ENCODE assay signal across 20 cellular contexts in genomic region chr6:114049367-114049966, GRCh38.
DNase-seq lines count a peak whose midpoint lies in the region; ATAC-seq, FAIRE-seq and TF ChIP-seq lines count a peak whose summit lies in the region.
"Had no signal": no experiment of that assay in that cellular context is flagged by ENCODE, and none has a peak within 500 bp of the region (broad histone marks: within the 10 kb centered on the region; RNA-seq: fewer than 3 reads in every experiment).

No MANE protein-coding gene starts in this region.

- no peak for TF ChIP-seq RAD21 in HepG2 (CRISPR knock-in tag; IDR thresholded peaks at IDR 0.05)

- no peaks in the 10 kb centered on the region for H4K20me1 ChIP-seq in HepG2 (ENCODE audit: insufficient read depth, low read length)

- FAIRE-seq in HepG2 (lab: Jason Lieb, UNC): no peak

- TSS peak; percentile 74 for BruUV-seq in HepG2 (replicated peaks; lab: Mats Ljungman, UMichigan)

- no peaks in the 10 kb centered on the region for H3K36me3 ChIP-seq in HepG2 (replicated peaks in 1 of 2; ENCODE audit: control insufficient read depth in 1 of 2, insufficient read depth in 2 of 2, low read length in 2 of 2)
- no peaks in the 10 kb centered on the region for H3K36me3 ChIP-seq in right lobe of liver
- H3K36me3 ChIP-seq: brain microvascular endothelial cell, neural progenitor cell, tibial nerve had no signal

- peak overlapping the region; percentile 66 for H3K4me2 ChIP-seq in HepG2 (ENCODE audit: low read depth, low read length)
- H3K4me2 ChIP-seq: neural progenitor cell had no signal

- peak; percentile 93 for ATAC-seq in HepG2
- no peak for ATAC-seq in right lobe of liver
- ATAC-seq in omental fat pad (ENCODE audit: low FRiP score): no peak
- ATAC-seq: activated T-cell treated with anti-CD3 and anti-CD28 coated beads, Interleukin-2, amount 50 U/mL, for 4 hours had no signal

- peak overlapping the region; percentile 15 for H2AFZ ChIP-seq in HepG2 (ENCODE audit: low read length)
- H2AFZ ChIP-seq: neural progenitor cell had no signal

- H3K4me3 ChIP-seq in HepG2 (replicated peaks in 1 of 3; ENCODE audit: insufficient read depth in 1 of 3, low read depth in 2 of 3, low read length in 3 of 3): no peak overlapping the region; a peak in 1 of 6 replicates
- no peak overlapping the region for H3K4me3 ChIP-seq in right lobe of liver
- H3K4me3 ChIP-seq in lower leg skin (ENCODE audit: low read depth, poor library complexity, severe bottlenecking): no peak overlapping the region
- H3K4me3 ChIP-seq: dorsolateral prefrontal cortex, neural progenitor cell, tibial nerve had no signal

- H3K9me3 ChIP-seq in HepG2 (ENCODE audit: low read length) (peaks cover 7% of the 10 kb centered on the region; the same call in 1 of the 2 replicates), right lobe of liver (no peaks in the 10 kb centered on the region)

- CTCF ChIA-PET in HepG2 (lab: Yijun Ruan, JAX; ENCODE audit: low intra/inter-chr PET ratio, low total read pairs): no interaction called here

- in situ Hi-C loops in HepG2 (cut with HindIII; ENCODE audit: extremely low pct_ligation_motif_present, low pct_unique_long_range_greater_than_20kb): no loop called here

- TF ChIP-seq CTCF in HepG2 (CRISPR knock-in tag; IDR thresholded peaks at IDR 0.05): no peak
- TF ChIP-seq CTCF in right lobe of liver (IDR thresholded peaks at IDR 0.05): no peak
- no peak for TF ChIP-seq CTCF in omental fat pad (IDR thresholded peaks at IDR 0.05)
- TF ChIP-seq CTCF in lower leg skin (IDR thresholded peaks at IDR 0.05): no peak

- POLR2A ChIA-PET in HepG2 (lab: Yijun Ruan, JAX): no interaction called here

- H3K27ac ChIP-seq in HepG2 (ENCODE audit: extremely low read length, insufficient read depth, low read length) (no peak overlapping the region), right lobe of liver (no peak overlapping the region)
- H3K27ac ChIP-seq: brain microvascular endothelial cell, dorsolateral prefrontal cortex, neural progenitor cell, tibial nerve had no signal

- WGBS in HepG2 (ENCODE audit: low lambda C conversion rate): 3% methylated on average over 2 of the region's 2 CpGs
- WGBS in right lobe of liver (ENCODE audit: insufficient coverage, low coverage, low lambda C conversion rate, missing lambda C conversion rate): 80% methylated on average over 1 of the region's 2 CpGs
- WGBS in lower leg skin, 2 donors: 93 to 98% methylated on average over 2 of the region's 2 CpGs

- no peaks in the 10 kb centered on the region for H3K79me2 ChIP-seq in HepG2 (ENCODE audit: insufficient read depth, low read length)

- H3K9ac ChIP-seq in HepG2 (ENCODE audit: insufficient read depth, low read depth, low read length): 0 out of 2 replicates have a peak overlapping the region, but pooled peaks have one; percentile 4
- H3K9ac ChIP-seq: neural progenitor cell had no signal

- intact Hi-C loops in HepG2 (cut with micrococcal nuclease; ENCODE audit: unreplicated experiment) (no loop called here), right lobe of liver (cut with DNase I) (no loop called here), lower leg skin (cut with DNase I; ENCODE audit: low total_unique reads) (no loop called here)

- TF ChIP-seq EP300 in HepG2 (IDR thresholded peaks at IDR 0.05; ENCODE audit: low read depth in 2 of 2, low read length in 2 of 2) (no peak; a peak in 1 of 4 replicates), HepG2 (CRISPR knock-in tag; IDR thresholded peaks at IDR 0.05; ENCODE audit: borderline replicate concordance) (no peak)

- H3K27me3 ChIP-seq in HepG2 (ENCODE audit: control insufficient read depth in 1 of 2, insufficient read depth in 2 of 2, low read length in 2 of 2) (no peaks in the 10 kb centered on the region), right lobe of liver (no peaks in the 10 kb centered on the region)
- H3K27me3 ChIP-seq: brain microvascular endothelial cell, dorsolateral prefrontal cortex, neural progenitor cell, tibial nerve had no signal

- TF ChIP-seq POLR2A in HepG2 (IDR thresholded peaks at IDR 0.05; ENCODE audit: insufficient read depth in 1 of 2, low read depth in 2 of 2, low read length in 2 of 2) (no peak), right lobe of liver (IDR thresholded peaks at IDR 0.05) (no peak), lower leg skin (IDR thresholded peaks at IDR 0.05) (no peak)

- peaks cover 14% of the 10 kb centered on the region for H3K4me1 ChIP-seq in HepG2 (ENCODE audit: insufficient read depth, low read length)
- no peaks in the 10 kb centered on the region for H3K4me1 ChIP-seq in right lobe of liver
- H3K4me1 ChIP-seq: neural progenitor cell, tibial nerve had no signal

- peak; percentile 80 for DNase-seq in HepG2 (ENCODE audit: low spot score)
- DNase-seq in right lobe of liver: no peak
- DNase-seq in NCI-H2196 treated with DMSO at 0.1 percent for 48 hours (lab: John Stamatoyannopoulos, UW; ENCODE audit: unreplicated experiment): peak; percentile 26
- DNase-seq in glomerular visceral epithelial cell (ENCODE audit: extremely low spot score): peak; percentile 60
- DNase-seq in omental fat pad (ENCODE audit: low spot score): no peak
- DNase-seq in stimulated activated CD4-positive, alpha-beta T cell treated with anti-CD3 and anti-CD28 coated beads, Interleukin-15, amount 100 ng/mL, for 24 hours: no peak
- no peak for DNase-seq in NCI-H446 treated with DMSO at 0.1 percent for 48 hours (lab: John Stamatoyannopoulos, UW)
- DNase-seq in lower leg skin (ENCODE audit: low spot score in 2 of 2): no peak
- DNase-seq: 8988T; activated CD4-positive, alpha-beta T cell treated with anti-CD3 and anti-CD28 coated beads, Interleukin-2, amount 50 U/mL, for 48 hours; activated T-cell treated with anti-CD3 and anti-CD28 coated beads, Interleukin-2, amount 50 U/mL, for 4 hours; brain microvascular endothelial cell; CD4-positive, CD25-positive, alpha-beta regulatory T cell; dorsolateral prefrontal cortex; glutamatergic neuron; immature natural killer cell; NCI-H2171; stimulated activated naive CD4-positive, alpha-beta T cell had no signal

TF ChIP-seq in HepG2, 621 proteins besides CTCF, POLR2A, EP300 and RAD21 (continues in another document):
- TF ChIP-seq SP4 (CRISPR knock-in tag; IDR thresholded peaks at IDR 0.05): 0 out of 2 replicates have a peak, but pooled peaks have one; percentile 29
- TF ChIP-seq GTF3A (CRISPR knock-in tag; conservative IDR thresholded peaks at IDR 0.05): no peak
- no peak for TF ChIP-seq RELA (CRISPR knock-in tag; IDR thresholded peaks at IDR 0.05)
- TF ChIP-seq ZFYVE20 (CRISPR knock-in tag; IDR thresholded peaks at IDR 0.05; ENCODE audit: borderline replicate concordance, low read depth): no peak
- no peak for TF ChIP-seq ZBTB38 (CRISPR knock-in tag; IDR thresholded peaks at IDR 0.05)
- no peak; the same call in 1 of the 2 replicates for TF ChIP-seq ZNF292 (CRISPR knock-in tag; IDR thresholded peaks at IDR 0.05; ENCODE audit: borderline replicate concordance, low read depth)
- TF ChIP-seq ZFP37 (CRISPR knock-in tag; IDR thresholded peaks at IDR 0.05; ENCODE audit: borderline replicate concordance): no peak
- TF ChIP-seq ZNF484 (CRISPR knock-in tag; IDR thresholded peaks at IDR 0.05; ENCODE audit: borderline replicate concordance, low read depth): no peak
- TF ChIP-seq ZNF280B (CRISPR knock-in tag; IDR thresholded peaks at IDR 0.05; ENCODE audit: borderline replicate concordance): no peak
- no peak for TF ChIP-seq JUNB (CRISPR knock-in tag; IDR thresholded peaks at IDR 0.05; ENCODE audit: borderline replicate concordance)
- 0 out of 2 replicates have a peak, but pooled peaks have one; percentile 24 for TF ChIP-seq SIN3A (IDR thresholded peaks at IDR 0.05; ENCODE audit: borderline replicate concordance, low read depth, low read length)
- TF ChIP-seq NR1H2 (CRISPR knock-in tag; IDR thresholded peaks at IDR 0.05; ENCODE audit: borderline replicate concordance, low read depth): no peak
- TF ChIP-seq NR0B2 (CRISPR knock-in tag; IDR thresholded peaks at IDR 0.05): no peak

Comparison
In these comparisons a context has a peak if more than half of its experiments do, and no peak if none do; other contexts are left out.
1. DNase-seq: peak in HepG2 (single experiment), NCI-H2196 treated with DMSO at 0.1 percent for 48 hours (single experiment) and glomerular visceral epithelial cell (single experiment); none in right lobe of liver (0 of 3), omental fat pad (single experiment), stimulated activated CD4-positive, alpha-beta T cell treated with anti-CD3 and anti-CD28 coated beads, Interleukin-15, amount 100 ng/mL, for 24 hours (single experiment), NCI-H446 treated with DMSO at 0.1 percent for 48 hours (single experiment) and lower leg skin (0 of 2).